In the genomic region with DNA sequence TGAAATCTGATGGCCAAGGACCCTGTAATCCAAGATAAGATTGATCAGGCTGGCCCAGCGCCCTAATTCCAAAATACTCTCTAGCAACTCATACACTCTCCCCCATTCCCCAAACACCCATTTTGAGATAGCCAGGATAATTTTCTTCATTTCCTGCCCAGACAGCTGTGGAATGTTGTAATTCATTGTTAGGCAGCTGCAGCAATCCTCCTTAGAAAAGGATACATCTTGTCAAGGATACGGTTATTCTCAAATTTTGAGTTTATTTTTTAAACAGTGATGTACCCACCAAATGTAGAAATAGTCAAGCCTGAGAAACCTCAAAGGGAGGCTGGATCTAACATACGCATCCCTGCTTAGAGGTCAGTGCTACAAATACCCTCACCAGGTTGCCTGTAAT, we compare ENCODE assay signal across 15 cellular contexts.
"Had no signal": no experiment of that assay in that cellular context is flagged by ENCODE, and none has a peak within 500 bp of the region (broad histone marks: within the 10 kb centered on the region; RNA-seq: fewer than 3 reads in every experiment).

No MANE protein-coding gene starts in this region.

- DNase-seq: activated CD4-positive, alpha-beta memory T cell treated with anti-CD3 and anti-CD28 coated beads for 36 hours; activated CD4-positive, alpha-beta T cell treated with anti-CD3 and anti-CD28 coated beads for 36 hours; activated gamma-delta T cell; activated T-cell treated with anti-CD3 and anti-CD28 coated beads, Interleukin-2, amount 50 U/mL, for 4 hours; erythroblast; kidney glomerular epithelial cell; lower lobe of right lung; psoas muscle; right lobe of liver; spleen; stomach; testis; WERI-Rb-1 had no signal

- H3K27me3 ChIP-seq: hepatocyte, right lobe of liver, spleen, stomach, testis had no signal

- H3K4me2 ChIP-seq: hepatocyte had no signal

- ATAC-seq: activated CD4-positive, alpha-beta T cell treated with anti-CD3 and anti-CD28 coated beads for 36 hours; activated T-cell treated with anti-CD3 and anti-CD28 coated beads, Interleukin-2, amount 50 U/mL, for 4 hours; lower lobe of right lung; psoas muscle; right lobe of liver had no signal

- H2AFZ ChIP-seq: hepatocyte, neural progenitor cell had no signal

- H3K9ac ChIP-seq: neural progenitor cell had no signal

- H3K36me3 ChIP-seq: lower lobe of right lung, neural progenitor cell, right lobe of liver, spleen, stomach, WERI-Rb-1 had no signal

- H3K9me3 ChIP-seq: lower lobe of right lung, psoas muscle, right lobe of liver, spleen, stomach, testis had no signal

- H3K79me2 ChIP-seq: hepatocyte had no signal

- H3K27ac ChIP-seq: hepatocyte, lower lobe of right lung, neural progenitor cell, psoas muscle, right lobe of liver, spleen, stomach, testis, WERI-Rb-1 had no signal

- H3K4me3 ChIP-seq: hepatocyte, lower lobe of right lung, neural progenitor cell, psoas muscle, right lobe of liver, spleen, stomach, testis had no signal

- H3K4me1 ChIP-seq: psoas muscle, right lobe of liver had no signal
